21 cellular contexts compared by ENCODE assay signal in genomic region chr2:168429988-168430387, GRCh38. TPM values are rescaled to one million over a fixed set of nuclear protein-coding genes. Genes with fewer than 3 reads are reported as not detected.
DNase-seq lines count a peak whose midpoint lies in the region; ATAC-seq, FAIRE-seq and TF ChIP-seq lines count a peak whose summit lies in the region.
"Had no signal": no experiment of that assay in that cellular context is flagged by ENCODE, and none has a peak within 500 bp of the region (broad histone marks: within the 10 kb centered on the region; RNA-seq: fewer than 3 reads in every experiment).

No MANE protein-coding gene starts in this region.

- no peaks in the 10 kb centered on the region for H3K9me3 ChIP-seq in Karpas-422 (ENCODE audit: low read length)
- no peaks in the 10 kb centered on the region; the same call in 2 of the 3 replicates for H3K9me3 ChIP-seq in GM12878 (replicated peaks; ENCODE audit: control insufficient read depth, insufficient read depth, low read length)
- H3K9me3 ChIP-seq in neuronal stem cell (replicated peaks in 1 of 2; ENCODE audit: control insufficient read depth in 2 of 2, insufficient read depth in 1 of 2, low read depth in 1 of 2, low read length in 2 of 2), result peaks cover 0 to 2% of the 10 kb centered on the region in 2 donors

- H2AFZ ChIP-seq in GM23338, result peak overlapping the region; percentile 24; the same call in 1 of the 2 replicates
- no peak overlapping the region for H2AFZ ChIP-seq in Karpas-422 (ENCODE audit: low read length)
- H2AFZ ChIP-seq in GM12878 (ENCODE audit: control insufficient read depth, low read depth, low read length), result no peak overlapping the region
- H2AFZ ChIP-seq in neuronal stem cell (ENCODE audit: low read length), result no peak overlapping the region

- no peak overlapping the region for H3K4ac ChIP-seq in neuronal stem cell (ENCODE audit: low read length)

- ATAC-seq in GM23338 (no peak), GM12878 (no peak), HG03342 (IDR thresholded peaks at IDR 0.05; ENCODE audit: unreplicated experiment) (no peak), GM21423 (IDR thresholded peaks at IDR 0.05; ENCODE audit: unreplicated experiment) (no peak)
- ATAC-seq: CD8-positive, alpha-beta T cell had no signal

- H3K18ac ChIP-seq in neuronal stem cell (ENCODE audit: low read length), result peak overlapping the region; percentile 31

- no TSS peak for BruUV-seq in GM12878 (replicated peaks; lab: Mats Ljungman, UMichigan)

- intact Hi-C loops in GM12878 (cut with micrococcal nuclease; ENCODE audit: unreplicated experiment), result loop anchor here (5.0 kb wide), 1 partner anchor 63 kb away; no protein-coding TSS in a partner anchor

- no peak overlapping the region for H2BK5ac ChIP-seq in neuronal stem cell (ENCODE audit: low read length)

- H4K8ac ChIP-seq in neuronal stem cell (ENCODE audit: low read depth, low read length), result no peak overlapping the region

- no peak overlapping the region for H3K23ac ChIP-seq in neuronal stem cell (ENCODE audit: low read depth, low read length, poor library complexity)

- H2BK15ac ChIP-seq in neuronal stem cell (ENCODE audit: low read length), result no peak overlapping the region

- no peak overlapping the region for H3K14ac ChIP-seq in neuronal stem cell (ENCODE audit: low read length)

- no peak overlapping the region for H3K4me3 ChIP-seq in GM23338
- no peak overlapping the region for H3K4me3 ChIP-seq in Karpas-422 (ENCODE audit: low read length)
- no peak overlapping the region for H3K4me3 ChIP-seq in GM12878
- H3K4me3 ChIP-seq in neuronal stem cell (ENCODE audit: low read length in 2 of 2), result no peak overlapping the region

- CTCF ChIA-PET in GM12878 (lab: Yijun Ruan, JAX), result no interaction called here

- H3K36me3 ChIP-seq in GM23338 (ENCODE audit: insufficient read depth) (no peaks in the 10 kb centered on the region), Karpas-422 (ENCODE audit: insufficient read depth, low read length) (no peaks in the 10 kb centered on the region), GM12878 (ENCODE audit: control insufficient read depth in 2 of 2, insufficient read depth in 2 of 2, low read length in 1 of 2) (no peaks in the 10 kb centered on the region), neuronal stem cell (replicated peaks in 1 of 2; ENCODE audit: control insufficient read depth in 2 of 2, insufficient read depth in 2 of 2, low read length in 2 of 2) (no peaks in the 10 kb centered on the region)

- no peak for TF ChIP-seq RAD21 in GM12878 (IDR thresholded peaks at IDR 0.05; ENCODE audit: insufficient read depth, low read depth, low read length)

- POLR2A ChIA-PET in GM12878 (lab: Charles Lee), result no interaction called here

- no peaks in the 10 kb centered on the region for H3K79me2 ChIP-seq in GM23338 (replicated peaks; ENCODE audit: insufficient read depth)
- H3K79me2 ChIP-seq in Karpas-422 (ENCODE audit: low read length), result no peaks in the 10 kb centered on the region
- no peaks in the 10 kb centered on the region for H3K79me2 ChIP-seq in GM12878 (ENCODE audit: control insufficient read depth, insufficient read depth, low read length)

- RAD21 ChIA-PET in GM12878 (lab: Charles Lee; ENCODE audit: unreplicated experiment), result no interaction called here

- H4K91ac ChIP-seq in neuronal stem cell (ENCODE audit: low read depth, low read length, poor library complexity), result no peak overlapping the region

- H3K9me3 Mint-ChIP-seq in GM23338, result no peaks in the 10 kb centered on the region
- H3K9me3 Mint-ChIP-seq: CD14-positive monocyte; CD8-positive, alpha-beta T cell; HFFc6 had no signal

- H3K4me3 Mint-ChIP-seq in GM23338, result no peak overlapping the region
- H3K4me3 Mint-ChIP-seq: CD14-positive monocyte; CD8-positive, alpha-beta T cell; HFFc6 had no signal

- no peak overlapping the region for H3K27ac Mint-ChIP-seq in GM23338
- H3K27ac Mint-ChIP-seq: CD14-positive monocyte; CD8-positive, alpha-beta T cell; HFFc6 had no signal

- H3K4me2 ChIP-seq in GM23338, result no peak overlapping the region
- H3K4me2 ChIP-seq in Karpas-422 (ENCODE audit: low read depth, low read length, poor library complexity, severe bottlenecking), result peak overlapping the region; percentile 13
- no peak overlapping the region for H3K4me2 ChIP-seq in GM12878 (ENCODE audit: control insufficient read depth, insufficient read depth)
- H3K4me2 ChIP-seq in neuronal stem cell (ENCODE audit: insufficient read depth, low read length, poor library complexity, severe bottlenecking), result no peak overlapping the region

- SMC1A ChIA-PET in GM12878 (lab: Charles Lee; ENCODE audit: uncharacterized antibody, unreplicated experiment), result no interaction called here

- no peak overlapping the region for H2AK5ac ChIP-seq in neuronal stem cell (ENCODE audit: low read depth, low read length)

- H3K4me1 Mint-ChIP-seq in GM23338, result peaks cover 26% of the 10 kb centered on the region

- no peaks in the 10 kb centered on the region for H3K79me1 ChIP-seq in neuronal stem cell (ENCODE audit: low read depth, low read length)

- no peak for FAIRE-seq in GM12878 (lab: Jason Lieb, UNC)
- FAIRE-seq: A204.1, D721Med, G401.6, GM12892 had no signal

- no peaks in the 10 kb centered on the region for H3K36me3 Mint-ChIP-seq in GM23338 (ENCODE audit: low read depth)
- H3K36me3 Mint-ChIP-seq: CD14-positive monocyte; CD8-positive, alpha-beta T cell had no signal

- no peaks in the 10 kb centered on the region for H3K27me3 Mint-ChIP-seq in GM23338 (ENCODE audit: insufficient read depth, low read depth, poor library complexity)

- in situ Hi-C loops in GM12878 (cut with MboI), result no loop called here

- H4K20me1 ChIP-seq in GM23338 (replicated peaks; ENCODE audit: insufficient read depth) (no peaks in the 10 kb centered on the region), Karpas-422 (ENCODE audit: insufficient read depth, low read depth, low read length) (no peaks in the 10 kb centered on the region), GM12878 (ENCODE audit: control insufficient read depth, insufficient read depth) (no peaks in the 10 kb centered on the region)

- peaks cover 12% of the 10 kb centered on the region; the same call in 1 of the 2 replicates for H3K4me1 ChIP-seq in GM23338 (ENCODE audit: insufficient read depth)
- H3K4me1 ChIP-seq in Karpas-422 (ENCODE audit: low read length), result no peaks in the 10 kb centered on the region
- H3K4me1 ChIP-seq in GM12878 (ENCODE audit: control insufficient read depth, insufficient read depth, low read length), result peaks cover 13% of the 10 kb centered on the region; the same call in 1 of the 2 replicates
- peaks cover 0 to 17% of the 10 kb centered on the region in 2 donors for H3K4me1 ChIP-seq in neuronal stem cell (ENCODE audit: control insufficient read depth in 2 of 2, insufficient read depth in 1 of 2, low read depth in 1 of 2, low read length in 2 of 2)

- no peak overlapping the region for H2BK12ac ChIP-seq in neuronal stem cell (ENCODE audit: low read length)

- H3K27ac ChIP-seq in GM23338 (ENCODE audit: low read depth) (no peak overlapping the region), Karpas-422 (ENCODE audit: low read length) (no peak overlapping the region), GM12878 (ENCODE audit: control insufficient read depth, insufficient read depth) (no peak overlapping the region), neuronal stem cell (replicated peaks; ENCODE audit: low read length) (no peak overlapping the region)
- H3K27ac ChIP-seq: HL-60 had no signal

- no peak overlapping the region for H3K9ac ChIP-seq in Karpas-422 (ENCODE audit: low read length)
- H3K9ac ChIP-seq in GM12878 (ENCODE audit: control insufficient read depth, insufficient read depth, low read length), result no peak overlapping the region
- H3K9ac ChIP-seq in neuronal stem cell (ENCODE audit: low read depth, low read length, poor library complexity), result no peak overlapping the region

- no peak for TF ChIP-seq CTCF in GM23338 (conservative IDR thresholded peaks at IDR 0.05; ENCODE audit: low read depth in 2 of 2)
- TF ChIP-seq CTCF in GM12878 (IDR thresholded peaks at IDR 0.05 in 2 of 3, conservative IDR thresholded peaks at IDR 0.05 in 1 of 3; ENCODE audit: control insufficient read depth in 2 of 3, extremely low read depth in 1 of 3, insufficient read depth in 1 of 3, low read depth in 3 of 3, low read length in 3 of 3), result no peak

- no peak for TF ChIP-seq POLR2A in GM12878 (IDR thresholded peaks at IDR 0.05; ENCODE audit: low read depth, low read length)

- no peak for TF ChIP-seq EP300 in GM12878 (IDR thresholded peaks at IDR 0.05; ENCODE audit: borderline replicate concordance in 1 of 2, control insufficient read depth in 1 of 2, low read depth in 2 of 2, low read length in 2 of 2)

- no peak overlapping the region for H2BK120ac ChIP-seq in neuronal stem cell (ENCODE audit: low read depth, low read length)

- H3F3A ChIP-seq in GM23338 (replicated peaks; ENCODE audit: low read depth), result no peaks in the 10 kb centered on the region

- H3K9me2 ChIP-seq in GM23338 (ENCODE audit: insufficient read depth) (peaks cover 13% of the 10 kb centered on the region; the same call in 1 of the 2 replicates), Karpas-422 (replicated peaks; ENCODE audit: insufficient read depth, low read length) (no peaks in the 10 kb centered on the region)

- DNase-seq in GM23338 (ENCODE audit: low spot score), result no peak
- no peak for DNase-seq in Karpas-422
- no peak for DNase-seq in GM12878 (ENCODE audit: low read depth, low spot score)
- no peak for DNase-seq in neuronal stem cell (ENCODE audit: low spot score)
- no peak for DNase-seq in AG08395 (ENCODE audit: low spot score)
- DNase-seq: CD8-positive, alpha-beta T cell; COR-L47; DMS153; DMS79 treated with DMSO at 0.1 percent for 48 hours; EL; HCEC 1CT; HFFc6; IMR-90 had no signal

- H3K27me3 ChIP-seq in GM23338 (ENCODE audit: insufficient read depth) (no peaks in the 10 kb centered on the region), Karpas-422 (ENCODE audit: low read length) (peaks cover 2% of the 10 kb centered on the region; the same call in 1 of the 2 replicates), GM12878 (replicated peaks in 1 of 2; ENCODE audit: control insufficient read depth in 2 of 2, insufficient read depth in 2 of 2, low read length in 1 of 2) (no peaks in the 10 kb centered on the region), neuronal stem cell (ENCODE audit: control insufficient read depth in 3 of 3, insufficient read depth in 3 of 3, low read depth in 1 of 3, low read length in 3 of 3) (no peaks in the 10 kb centered on the region)

- 63% methylated on average over 6 of the region's 6 CpGs for WGBS in GM12878 (ENCODE audit: insufficient coverage, insufficient replicate concordance, low lambda C conversion rate, missing lambda C conversion rate)
- WGBS in neuronal stem cell (ENCODE audit: extremely low coverage in 2 of 2, insufficient read length in 2 of 2, insufficient replicate concordance in 1 of 2), 2 donors, result no CpG with 5 or more reads among the region's 6 CpGs

RNA-seq across cellular contexts. Expression of gene CERS6, which starts 26.1 kb away (rescaled TPM):
- total RNA-seq in GM23338 (2014; rRNA removed; shearing (Covaris generic)), result 33.5 and 35.0 TPM in 2 replicates
- polyA plus RNA-seq in GM23338 (2016; fragmentation: Nextera tagmentation; extraction: Ambion mirVana) (6.9 and 7.4 TPM in 2 replicates), GM12878 (2011; rRNA removed) (12.0 and 17.6 TPM in 2 replicates), GM12878 (2014; fragmentation: Illumina TruSeq; extraction: Trizol) (19.6 and 24.1 TPM in 2 replicates), GM12878 (2014; fragmentation: Nextera tagmentation; extraction: Ambion mirVana) (1 to 10 TPM; 1.3 to 2.5 TPM), GM12878 (2014; rRNA removed) (8.8 and 9.4 TPM in 2 replicates), GM12878 (2016; fragmentation: Nextera tagmentation; extraction: Ambion mirVana) (10 to 100 TPM in 1 of 2 experiments, 1 to 10 TPM in 1; 6.2 to 16.1 TPM)
- total RNA-seq in Karpas-422 (2014; rRNA removed; shearing (Covaris generic); ENCODE audit: low replicate concordance), result not detected in 2 replicates
- total RNA-seq in GM12878 (2013; cell fraction: nucleolus; rRNA removed), result 29.6 and 30.4 TPM in 2 replicates
- total RNA-seq in GM12878 (2014; rRNA removed) (20.4 and 22.2 TPM in 2 replicates), GM12878 (2014; rRNA removed; fragmentation: Illumina TruSeq; extraction: Trizol) (17.6 TPM in 2 replicates), GM12878 (2021) (15.3 and 17.0 TPM in 2 replicates)
- 6.0 TPM for polyA plus RNA-seq in GM12878 (2011; ENCODE audit: low read depth)
- polyA plus RNA-seq in GM12878 (2011; cell fraction: cytosol; rRNA removed), result 6.1 and 8.2 TPM in 2 replicates
- 8.5 and 10.0 TPM in 2 replicates for polyA plus RNA-seq in GM12878 (2011; cell fraction: nucleus; rRNA removed)
- 12.5 and 13.9 TPM in 2 replicates for polyA plus RNA-seq in GM12878 (2012)
- 18.6 and 19.1 TPM in 2 replicates for polyA minus RNA-seq in GM12878 (2011; rRNA and poly(A)+ RNA removed)
- polyA minus RNA-seq in GM12878 (2011; cell fraction: cytosol; rRNA and poly(A)+ RNA removed), result 6.7 and 8.8 TPM in 2 replicates
- polyA minus RNA-seq in GM12878 (2011; cell fraction: nucleus; rRNA and poly(A)+ RNA removed), result 10.8 and 16.3 TPM in 2 replicates
- polyA plus RNA-seq in neuronal stem cell (2013, experiment 1 of 2), result 26.3 TPM
- 27.0 TPM for polyA plus RNA-seq in neuronal stem cell (2013, experiment 2 of 2)

Comparison
In these comparisons a context has a peak if more than half of its experiments do, and no peak if none do; other contexts are left out.
1. RNA of gene CERS6, which starts 26.1 kb away (total RNA-seq): 33.5 to 35.0 TPM in GM23338 and 15.3 to 30.4 TPM in GM12878; not detected in Karpas-422; every median in the first group is over 10 times any median in the second.